ENCODE assay signal across 16 cellular contexts in genomic region chr6:134250776-134251175, GRCh38.
"Had no signal": no experiment of that assay in that cellular context is flagged by ENCODE, and none has a peak within 500 bp of the region (broad histone marks: within the 10 kb centered on the region; RNA-seq: fewer than 3 reads in every experiment).

No MANE protein-coding gene starts in this region.

- H3K27me3 ChIP-seq: left lung, sigmoid colon, upper lobe of right lung had no signal

- H3K4me3 ChIP-seq: left lung, lower lobe of right lung, sigmoid colon, upper lobe of right lung had no signal

- H3K4me3 Mint-ChIP-seq: activated naive CD4-positive, alpha-beta T cell treated with anti-CD3 and anti-CD28 coated beads, Interleukin-2, amount 10 ng/mL, durations not matched to agents 7 days and 5 days had no signal

- H3K9me3 ChIP-seq: left lung, lower lobe of right lung, sigmoid colon, upper lobe of right lung had no signal

- H3K27ac ChIP-seq: epithelial cell of prostate, left lung, lower lobe of right lung, sigmoid colon, upper lobe of right lung had no signal

- H3K27ac Mint-ChIP-seq: stimulated activated effector memory CD8-positive, alpha-beta T cell treated with anti-CD3 and anti-CD28 coated beads, Interleukin-12 subunit alpha, Interleukin-12 subunit beta, amount 100 ng/mL, for 72 hours had no signal

- H3K4me1 ChIP-seq: sigmoid colon had no signal

- H3K36me3 ChIP-seq: left lung, lower lobe of right lung, sigmoid colon, upper lobe of right lung had no signal

- DNase-seq: activated CD4-positive, alpha-beta T cell treated with anti-CD3 and anti-CD28 coated beads for 4 hours; activated CD4-positive, alpha-beta T cell treated with anti-CD3 and anti-CD28 coated beads, Interleukin-2, amount 50 U/mL, for 4 hours; activated effector memory CD4-positive, alpha-beta T cell treated with anti-CD3 and anti-CD28 coated beads, Interleukin-2, amount 50 U/mL, for 16 hours; activated naive CD4-positive, alpha-beta T cell treated with anti-CD3 and anti-CD28 coated beads, Interleukin-2, amount 10 ng/mL, durations not matched to agents 7 days and 5 days; activated T-cell treated with anti-CD3 and anti-CD28 coated beads for 4 hours; anterior cingulate cortex; effector CD8-positive, alpha-beta T cell; left lung; lower lobe of right lung; sigmoid colon; stimulated activated CD4-positive, alpha-beta T cell treated with anti-CD3 and anti-CD28 coated beads, Interleukin-4, amount 100 ng/mL, for 24 hours; substantia nigra; upper lobe of right lung had no signal

- H3K9me3 Mint-ChIP-seq: activated naive CD4-positive, alpha-beta T cell treated with anti-CD3 and anti-CD28 coated beads, Interleukin-2, amount 10 ng/mL, durations not matched to agents 7 days and 5 days; stimulated activated naive CD8-positive, alpha-beta T cell treated with anti-CD3 and anti-CD28 coated beads, Interleukin-15, Interleukin-2, amounts not matched to agents 100 ng/mL and 50 ng/mL, for 24 hours had no signal

- H3K36me3 Mint-ChIP-seq: stimulated activated effector memory CD8-positive, alpha-beta T cell treated with anti-CD3 and anti-CD28 coated beads, Interleukin-12 subunit alpha, Interleukin-12 subunit beta, amount 100 ng/mL, for 72 hours had no signal

- H3K27me3 Mint-ChIP-seq: activated naive CD4-positive, alpha-beta T cell treated with anti-CD3 and anti-CD28 coated beads, Interleukin-2, amount 10 ng/mL, durations not matched to agents 7 days and 5 days; stimulated activated naive CD8-positive, alpha-beta T cell treated with anti-CD3 and anti-CD28 coated beads, Interleukin-15, Interleukin-2, amounts not matched to agents 100 ng/mL and 50 ng/mL, for 24 hours had no signal

- ATAC-seq: stimulated activated effector memory CD8-positive, alpha-beta T cell treated with anti-CD3 and anti-CD28 coated beads, Interleukin-12 subunit alpha, Interleukin-12 subunit beta, amount 100 ng/mL, for 72 hours; upper lobe of right lung had no signal
